Comparison of ENCODE assay signal across 1 cellular context in the genomic region with DNA sequence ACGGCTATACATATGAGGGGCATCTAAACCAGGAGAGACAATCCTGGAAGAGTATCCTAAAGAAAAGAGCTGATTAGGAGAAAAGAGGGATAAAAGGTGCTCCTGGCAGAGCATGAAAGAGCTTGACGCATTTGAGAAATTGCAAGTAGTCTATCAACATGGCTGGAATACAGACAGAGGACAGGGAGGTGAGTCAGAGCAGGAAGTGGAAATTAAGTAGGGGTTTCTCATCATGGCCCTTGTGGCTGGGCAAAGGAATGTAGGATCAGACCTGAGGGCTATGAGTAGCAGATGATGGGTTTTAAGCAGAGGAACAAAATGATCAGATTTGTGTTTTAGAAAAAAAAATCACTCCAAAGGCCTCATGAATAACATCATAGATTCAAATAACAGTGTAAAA.
TF ChIP-seq lines count a peak whose summit lies in the region.

No MANE protein-coding gene starts in this region.

TF ChIP-seq in IMR-90, 13 proteins besides CTCF, POLR2A, EP300 and RAD21:
- no peak for TF ChIP-seq RCOR1 (IDR thresholded peaks at IDR 0.05; ENCODE audit: insufficient replicate concordance, low read length)
- TF ChIP-seq MXI1 (IDR thresholded peaks at IDR 0.05; ENCODE audit: borderline replicate concordance, low read depth, low read length), result no peak
- TF ChIP-seq FOS (IDR thresholded peaks at IDR 0.05; ENCODE audit: low read depth, low read length), result peak; percentile 79
- TF ChIP-seq, protein P1, sequence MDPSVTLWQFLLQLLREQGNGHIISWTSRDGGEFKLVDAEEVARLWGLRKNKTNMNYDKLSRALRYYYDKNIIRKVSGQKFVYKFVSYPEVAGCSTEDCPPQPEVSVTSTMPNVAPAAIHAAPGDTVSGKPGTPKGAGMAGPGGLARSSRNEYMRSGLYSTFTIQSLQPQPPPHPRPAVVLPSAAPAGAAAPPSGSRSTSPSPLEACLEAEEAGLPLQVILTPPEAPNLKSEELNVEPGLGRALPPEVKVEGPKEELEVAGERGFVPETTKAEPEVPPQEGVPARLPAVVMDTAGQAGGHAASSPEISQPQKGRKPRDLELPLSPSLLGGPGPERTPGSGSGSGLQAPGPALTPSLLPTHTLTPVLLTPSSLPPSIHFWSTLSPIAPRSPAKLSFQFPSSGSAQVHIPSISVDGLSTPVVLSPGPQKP (IDR thresholded peaks at IDR 0.05; ENCODE audit: borderline replicate concordance, low read depth, low read length), result no peak
- TF ChIP-seq BHLHE40 (IDR thresholded peaks at IDR 0.05; ENCODE audit: low read depth, low read length), result no peak
- TF ChIP-seq MAZ (IDR thresholded peaks at IDR 0.05; ENCODE audit: borderline replicate concordance, low read depth, low read length), result no peak
- peak; percentile 13; the same call in 1 of the 2 replicates for TF ChIP-seq MAFK (IDR thresholded peaks at IDR 0.05; ENCODE audit: low read depth, low read length)
- no peak for TF ChIP-seq SMC3 (IDR thresholded peaks at IDR 0.05; ENCODE audit: low read depth, low read length)
- TF ChIP-seq, protein P2, sequence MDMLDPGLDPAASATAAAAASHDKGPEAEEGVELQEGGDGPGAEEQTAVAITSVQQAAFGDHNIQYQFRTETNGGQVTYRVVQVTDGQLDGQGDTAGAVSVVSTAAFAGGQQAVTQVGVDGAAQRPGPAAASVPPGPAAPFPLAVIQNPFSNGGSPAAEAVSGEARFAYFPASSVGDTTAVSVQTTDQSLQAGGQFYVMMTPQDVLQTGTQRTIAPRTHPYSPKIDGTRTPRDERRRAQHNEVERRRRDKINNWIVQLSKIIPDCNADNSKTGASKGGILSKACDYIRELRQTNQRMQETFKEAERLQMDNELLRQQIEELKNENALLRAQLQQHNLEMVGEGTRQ (IDR thresholded peaks at IDR 0.05; ENCODE audit: low read depth, low read length), result no peak
- TF ChIP-seq CEBPB (IDR thresholded peaks at IDR 0.05; ENCODE audit: low read depth, low read length), result 0 out of 2 replicates have a peak, but pooled peaks have one; percentile 2
- TF ChIP-seq NFE2L2 (IDR thresholded peaks at IDR 0.05; ENCODE audit: low read depth, low read length), result no peak
- TF ChIP-seq RFX5 (IDR thresholded peaks at IDR 0.05; ENCODE audit: low read depth, low read length), result no peak
- no peak for TF ChIP-seq CHD1 (IDR thresholded peaks at IDR 0.05; ENCODE audit: low read depth, low read length)
TF ChIP-seq in IMR-90: peak in this region for 3.
